8 cellular contexts compared by ENCODE assay signal in the genomic region with DNA sequence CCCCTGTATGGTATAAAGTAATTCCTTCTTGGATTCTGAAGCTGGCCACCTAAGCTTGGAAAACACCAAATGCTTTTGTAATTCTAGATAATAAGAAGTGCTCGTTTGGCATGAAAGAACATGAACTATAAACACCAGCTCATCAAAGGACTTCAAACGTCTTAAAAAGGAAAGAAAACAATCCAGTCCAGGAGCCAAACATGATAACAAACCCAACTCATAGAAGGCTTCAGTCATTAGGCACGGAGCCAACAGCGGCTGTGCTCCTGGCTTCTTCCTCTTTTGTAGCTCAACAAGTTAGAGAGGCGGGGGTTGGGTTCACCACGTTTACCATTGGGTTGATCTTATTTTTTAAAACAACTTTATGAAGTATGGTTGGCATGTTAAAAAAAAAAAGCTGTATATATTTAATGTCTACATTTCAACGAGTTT. TPM values are rescaled to one million over a fixed set of nuclear protein-coding genes. Genes with fewer than 3 reads are reported as not detected.
A peak's percentile ranks its signal among the peaks of the same experiment; 100 is the strongest.
DNase-seq lines count a peak whose midpoint lies in the region; ATAC-seq, FAIRE-seq and TF ChIP-seq lines count a peak whose summit lies in the region.

No MANE protein-coding gene starts in this region.

- FAIRE-seq in small intestine (lab: Jason Lieb, UNC) = no peak

- no peaks in the 10 kb centered on the region for H3K9me3 ChIP-seq in small intestine (ENCODE audit: control insufficient read depth, low read depth)

- ATAC-seq in left lobe of liver = no peak

- TF ChIP-seq CTCF in fibroblast of villous mesenchyme (IDR thresholded peaks at IDR 0.05; ENCODE audit: insufficient read depth, low read depth, low read length) = no peak

- H3K4me3 ChIP-seq in fibroblast of villous mesenchyme (ENCODE audit: low read depth, low read length) = peak overlapping the region; percentile 12
- no peak overlapping the region for H3K4me3 ChIP-seq in small intestine (ENCODE audit: low read depth in 1 of 2, low read length in 2 of 2)

- peak overlapping the region in 1 of 2 donors; percentile 37 for H3K27ac ChIP-seq in small intestine (ENCODE audit: low read depth in 1 of 2, low read length in 1 of 2)

- peak; percentile 74 for DNase-seq in NCI-H2171 treated with DMSO at 0.1 percent for 48 hours (lab: John Stamatoyannopoulos, UW)
- no peak for DNase-seq in NCI-H2171 (lab: John Stamatoyannopoulos, UW)
- peak; percentile 67 for DNase-seq in NCI-H1105 (lab: John Stamatoyannopoulos, UW)
- DNase-seq in activated CD4-positive, alpha-beta T cell treated with anti-CD3 and anti-CD28 coated beads for 48 hours = peak; percentile 43
- peak; percentile 60 for DNase-seq in fibroblast of villous mesenchyme (ENCODE audit: low read depth)
- peak; percentile 87 for DNase-seq in small intestine
- DNase-seq in left lobe of liver (ENCODE audit: low spot score) = no peak
- no peak for DNase-seq in iPS-NIHi7 (ENCODE audit: extremely low spot score)

- 5 to 13% (median 12%) methylated on average over 7 of the region's 7 CpGs for WGBS in small intestine, 3 donors

- peaks cover 0 to 5% of the 10 kb centered on the region in 2 donors for H3K4me1 ChIP-seq in small intestine (ENCODE audit: control insufficient read depth in 2 of 2, insufficient read depth in 1 of 2, low read depth in 1 of 2, low read length in 1 of 2)

- no peaks in the 10 kb centered on the region for H3K27me3 ChIP-seq in small intestine (ENCODE audit: control insufficient read depth in 2 of 2, insufficient read depth in 2 of 2, low read length in 2 of 2)

- no peaks in the 10 kb centered on the region for H3K36me3 ChIP-seq in small intestine (ENCODE audit: control insufficient read depth in 2 of 2, insufficient read depth in 2 of 2, low read length in 2 of 2)

RNA-seq across cellular contexts. Expression of a gene that starts 56.4 kb away (rescaled TPM):
- total RNA-seq in fibroblast of villous mesenchyme (1.3 and 12.6 TPM in 2 replicates), left lobe of liver (137 TPM)
- 10 to 100 TPM in 2 of 3 donors, 1 to 10 TPM in 1; 3.8 to 25.8 (median 13.2) TPM for polyA plus RNA-seq in small intestine

Comparison
In these comparisons a context has a peak if more than half of its experiments do, and no peak if none do; other contexts are left out.
1. DNase-seq: peak in NCI-H2171 treated with DMSO at 0.1 percent for 48 hours (single experiment), NCI-H1105 (single experiment), activated CD4-positive, alpha-beta T cell treated with anti-CD3 and anti-CD28 coated beads for 48 hours (single experiment), fibroblast of villous mesenchyme (single experiment) and small intestine (single experiment); none in NCI-H2171 (single experiment), left lobe of liver (single experiment) and iPS-NIHi7 (single experiment).
2. RNA of a gene that starts 56.4 kb away (total RNA-seq): 137 TPM in left lobe of liver (single experiment); 1.3 to 12.6 TPM in fibroblast of villous mesenchyme; every median in the first group is over 10 times any median in the second.